ENCODE assay signal across 8 cellular contexts in the genomic region with DNA sequence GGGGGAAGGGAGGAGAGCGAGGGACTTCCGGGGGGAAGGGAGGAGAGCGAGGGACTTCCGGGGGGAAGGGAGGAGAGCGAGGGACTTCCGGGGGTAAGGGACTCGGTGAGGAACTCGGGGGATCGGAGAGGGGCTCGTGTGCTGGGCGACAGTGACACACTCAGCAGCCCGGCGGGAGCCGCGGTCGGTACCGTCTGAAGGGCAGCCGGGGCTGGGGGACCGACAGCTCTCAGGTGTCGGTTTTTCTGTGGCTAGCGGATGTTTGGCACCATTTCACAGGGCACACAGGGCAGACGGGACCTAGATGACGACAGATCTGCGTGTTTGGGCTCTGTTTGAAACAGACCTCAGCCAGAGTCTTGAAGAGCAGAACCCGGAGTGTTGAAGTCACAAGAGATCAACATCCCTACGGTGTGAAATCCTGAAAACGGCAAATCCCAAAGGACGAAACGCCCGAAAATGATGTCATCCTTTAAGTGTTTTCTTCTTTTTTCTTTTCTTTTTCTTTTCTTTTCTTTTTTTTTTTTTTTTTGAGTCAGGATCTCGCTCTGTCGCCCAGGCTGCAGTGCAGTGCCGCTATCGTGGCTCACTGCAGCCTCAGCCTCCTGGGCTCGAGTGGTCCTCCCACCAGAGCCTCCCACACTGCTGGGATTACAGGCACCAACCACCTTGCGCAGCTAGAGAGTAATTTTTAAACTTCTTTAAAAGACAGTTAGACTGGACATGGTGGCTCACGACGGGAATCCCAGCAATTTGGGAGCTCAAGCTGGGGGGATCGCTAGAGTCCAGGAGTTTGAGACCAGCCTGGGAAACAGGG. TPM values are rescaled to one million over a fixed set of nuclear protein-coding genes. Genes with fewer than 3 reads are reported as not detected.
A peak's percentile ranks its signal among the peaks of the same experiment; 100 is the strongest.
DNase-seq lines count a peak whose midpoint lies in the region; ATAC-seq and TF ChIP-seq lines count a peak whose summit lies in the region.

No MANE protein-coding gene starts in this region.

- H3K9ac ChIP-seq in BLaER1 treated with 17β-estradiol and CSF1 and Interleukin-3, amounts not matched to agents 10 nM and 100 nM = peak overlapping the region; percentile 84 to 97 (median 90)

- peak overlapping the region; percentile 88 to 99 (median 93) for H3K27ac ChIP-seq in BLaER1 treated with 17β-estradiol and CSF1 and Interleukin-3, amounts not matched to agents 10 nM and 100 nM

- H3K4me2 ChIP-seq in BLaER1 treated with 17β-estradiol and CSF1 and Interleukin-3, amounts not matched to agents 10 nM and 100 nM = peak overlapping the region; percentile 82 to 99 (median 91)

- peaks cover 10% of the 10 kb centered on the region for H3K4me1 Mint-ChIP-seq in activated T-helper 2 cell treated with anti-CD3 and anti-CD28 coated beads, Interferon-gamma antibody, Interleukin-2, Interleukin-4, amounts not matched to agents 10 μg/mL and 5 μg/mL and 100 μg/mL, durations not matched to agents 14 hours and 24 hours and 36 hours (ENCODE audit: low read depth)
- H3K4me1 Mint-ChIP-seq in nephron progenitor cell = peaks cover 11% of the 10 kb centered on the region

- 0 out of 22 replicates have a peak, but pooled peaks cover 0 to 6% (median 0%) of the 10 kb centered on the region in 11 experiments for H3K9me3 ChIP-seq in BLaER1 treated with 17β-estradiol and CSF1 and Interleukin-3, amounts not matched to agents 10 nM and 100 nM (replicated peaks in 1 of 11)

- peak; percentile 49 for ATAC-seq in GM19324 (IDR thresholded peaks at IDR 0.05; ENCODE audit: low FRiP score, unreplicated experiment)
- peak; percentile 85 for ATAC-seq in stimulated activated naive CD8-positive, alpha-beta T cell treated with anti-CD3 and anti-CD28 coated beads, Interleukin-15, Interleukin-2, amounts not matched to agents 100 U/mL and 50 U/mL, for 24 hours

- peak overlapping the region; percentile 98 for H3K27ac Mint-ChIP-seq in activated T-helper 2 cell treated with anti-CD3 and anti-CD28 coated beads, Interferon-gamma antibody, Interleukin-2, Interleukin-4, amounts not matched to agents 10 μg/mL and 5 μg/mL and 100 μg/mL, durations not matched to agents 14 hours and 24 hours and 36 hours
- peak overlapping the region; percentile 99 for H3K27ac Mint-ChIP-seq in nephron progenitor cell

- no peaks in the 10 kb centered on the region for H4K20me1 ChIP-seq in BLaER1 treated with 17β-estradiol and CSF1 and Interleukin-3, amounts not matched to agents 10 nM and 100 nM

- no peaks in the 10 kb centered on the region for H3K27me3 ChIP-seq in BLaER1 treated with 17β-estradiol and CSF1 and Interleukin-3, amounts not matched to agents 10 nM and 100 nM

- intact Hi-C loops in activated T-helper 2 cell treated with anti-CD3 and anti-CD28 coated beads, Interferon-gamma antibody, Interleukin-2, Interleukin-4, amounts not matched to agents 10 μg/mL and 5 μg/mL and 100 μg/mL, durations not matched to agents 14 hours and 24 hours and 36 hours (cut with micrococcal nuclease) = loop anchor here (5.0 kb wide), 2 partner anchors 266 to 321 kb away; a partner anchor contains a TSS

- no peaks in the 10 kb centered on the region for H3K9me3 Mint-ChIP-seq in activated T-helper 2 cell treated with anti-CD3 and anti-CD28 coated beads, Interferon-gamma antibody, Interleukin-2, Interleukin-4, amounts not matched to agents 10 μg/mL and 5 μg/mL and 100 μg/mL, durations not matched to agents 14 hours and 24 hours and 36 hours
- peaks cover 5% of the 10 kb centered on the region for H3K9me3 Mint-ChIP-seq in nephron progenitor cell

- H3K36me3 ChIP-seq in BLaER1 treated with 17β-estradiol and CSF1 and Interleukin-3, amounts not matched to agents 10 nM and 100 nM = peaks cover 0 to 3% (median 0%) of the 10 kb centered on the region in 11 experiments; a peak in 3 of 22 replicates

- no peaks in the 10 kb centered on the region for H3K27me3 Mint-ChIP-seq in activated T-helper 2 cell treated with anti-CD3 and anti-CD28 coated beads, Interferon-gamma antibody, Interleukin-2, Interleukin-4, amounts not matched to agents 10 μg/mL and 5 μg/mL and 100 μg/mL, durations not matched to agents 14 hours and 24 hours and 36 hours (ENCODE audit: low read depth)
- H3K27me3 Mint-ChIP-seq in nephron progenitor cell (ENCODE audit: low read depth, poor library complexity) = peaks cover 23% of the 10 kb centered on the region

- H3K4me1 ChIP-seq in BLaER1 treated with 17β-estradiol and CSF1 and Interleukin-3, amounts not matched to agents 10 nM and 100 nM = peaks cover 7 to 41% (median 20%) of the 10 kb centered on the region in 10 experiments; a peak in 18 of 20 replicates

- peak; percentile 58 for DNase-seq in HT-29 (ENCODE audit: low spot score)
- peak; percentile 78 for DNase-seq in RPMI7951 (ENCODE audit: low read depth)
- peak; percentile 78 for DNase-seq in activated T-helper 2 cell treated with anti-CD3 and anti-CD28 coated beads, Interferon-gamma antibody, Interleukin-2, Interleukin-4, amounts not matched to agents 10 μg/mL and 5 μg/mL and 100 μg/mL, durations not matched to agents 14 hours and 24 hours and 36 hours (ENCODE audit: low spot score)
- peak; percentile 90 for DNase-seq in fibroblast of pulmonary artery (ENCODE audit: low read depth)
- peak; percentile 76 for DNase-seq in nephron progenitor cell
- DNase-seq in stimulated activated naive CD8-positive, alpha-beta T cell treated with anti-CD3 and anti-CD28 coated beads, Interleukin-15, Interleukin-2, amounts not matched to agents 100 U/mL and 50 U/mL, for 24 hours = peak; percentile 76

- H3K4me3 Mint-ChIP-seq in activated T-helper 2 cell treated with anti-CD3 and anti-CD28 coated beads, Interferon-gamma antibody, Interleukin-2, Interleukin-4, amounts not matched to agents 10 μg/mL and 5 μg/mL and 100 μg/mL, durations not matched to agents 14 hours and 24 hours and 36 hours (ENCODE audit: low read depth) = peak overlapping the region; percentile 97
- H3K4me3 Mint-ChIP-seq in nephron progenitor cell = peak overlapping the region; percentile 98

- H3K36me3 Mint-ChIP-seq in activated T-helper 2 cell treated with anti-CD3 and anti-CD28 coated beads, Interferon-gamma antibody, Interleukin-2, Interleukin-4, amounts not matched to agents 10 μg/mL and 5 μg/mL and 100 μg/mL, durations not matched to agents 14 hours and 24 hours and 36 hours (ENCODE audit: low read depth) = peaks cover 2% of the 10 kb centered on the region
- H3K36me3 Mint-ChIP-seq in nephron progenitor cell (ENCODE audit: low read depth) = peaks cover 10% of the 10 kb centered on the region

- peak overlapping the region; percentile 58 to 77 (median 68) for H3K4me3 ChIP-seq in BLaER1 treated with 17β-estradiol and CSF1 and Interleukin-3, amounts not matched to agents 10 nM and 100 nM
- H3K4me3 ChIP-seq in fibroblast of pulmonary artery (replicated peaks; ENCODE audit: low read depth, low read length) = peak overlapping the region; percentile 69

- TF ChIP-seq CTCF in fibroblast of pulmonary artery (IDR thresholded peaks at IDR 0.05; ENCODE audit: low read length, missing control alignments) (no peak), nephron progenitor cell (IDR thresholded peaks at IDR 0.05) (no peak)

RNA-seq across cellular contexts. Expression of a gene that starts 23.9 kb away (rescaled TPM):
- 4.2 and 10.6 TPM in 2 replicates for total RNA-seq in HT-29 (2014; rRNA removed; shearing (Covaris generic))
- total RNA-seq in RPMI7951 (2014; rRNA removed; shearing (Covaris generic)) = 8.1 and 9.9 TPM in 2 replicates
- total RNA-seq in activated T-helper 2 cell treated with anti-CD3 and anti-CD28 coated beads, Interferon-gamma antibody, Interleukin-2, Interleukin-4, amounts not matched to agents 10 μg/mL and 5 μg/mL and 100 μg/mL, durations not matched to agents 14 hours and 24 hours and 36 hours = 5.6 and 7.7 TPM in 2 replicates

RNA-seq across cellular contexts. Expression of a gene that starts 41.1 kb away (rescaled TPM):
- total RNA-seq in HT-29 (2014; rRNA removed; shearing (Covaris generic)) = not detected in 2 replicates
- 0.12 TPM in 1 of 2 replicates, not detected in the other for total RNA-seq in RPMI7951 (2014; rRNA removed; shearing (Covaris generic))
- 0.71 and 1.1 TPM in 2 replicates for total RNA-seq in activated T-helper 2 cell treated with anti-CD3 and anti-CD28 coated beads, Interferon-gamma antibody, Interleukin-2, Interleukin-4, amounts not matched to agents 10 μg/mL and 5 μg/mL and 100 μg/mL, durations not matched to agents 14 hours and 24 hours and 36 hours

Comparison
In these comparisons a context has a peak if more than half of its experiments do, and no peak if none do; other contexts are left out.
1. Peak in every context shown above with its lines: DNase-seq, ATAC-seq, H3K4me3 ChIP-seq and H3K27ac ChIP-seq.